ENCODE assay signal across 8 cellular contexts in the genomic region with DNA sequence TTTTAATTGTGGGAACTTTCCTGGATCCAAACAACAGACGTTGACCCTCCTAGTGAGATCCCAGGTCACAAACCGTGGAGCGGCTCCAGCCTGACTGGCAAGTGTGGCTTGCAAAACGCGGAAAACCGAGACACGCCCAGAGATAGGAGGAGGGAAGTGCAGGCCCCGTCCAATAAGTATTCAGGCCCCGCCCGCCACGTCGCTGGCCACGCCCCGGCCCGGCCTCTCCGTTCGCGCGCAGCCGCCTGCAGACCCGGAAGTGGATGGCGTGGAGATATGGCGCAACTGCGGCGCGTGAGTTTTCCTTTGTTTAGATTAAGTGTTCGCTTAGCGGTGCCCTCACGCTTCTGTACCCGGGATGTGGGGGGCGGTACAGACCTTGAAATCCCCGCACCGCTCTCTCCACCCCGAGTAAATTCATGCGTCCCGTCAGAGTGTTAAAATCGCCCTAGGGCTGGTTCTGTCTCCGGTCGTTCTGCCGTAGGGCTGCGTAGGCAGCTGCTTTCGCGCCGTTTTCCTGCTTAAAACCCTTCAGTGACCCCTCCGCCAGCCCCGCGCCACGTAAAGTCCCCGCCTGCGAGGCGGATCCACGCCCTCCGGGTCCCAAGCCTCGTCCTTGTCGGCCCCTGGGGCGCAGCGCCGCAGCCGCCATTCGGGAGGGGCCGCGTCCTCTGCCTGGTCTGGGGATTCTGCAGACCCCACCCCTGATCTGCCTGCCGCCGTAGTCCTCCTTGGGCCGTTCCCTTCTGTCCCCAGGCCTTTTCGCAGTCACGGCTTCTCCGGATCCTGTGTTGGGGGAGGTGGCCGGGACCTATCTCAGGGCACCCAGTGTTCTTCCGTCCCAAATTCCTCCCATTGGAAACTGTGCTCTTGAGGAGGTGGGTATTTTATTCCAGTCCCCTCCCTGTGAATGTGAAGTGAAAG. TPM values are rescaled to one million over a fixed set of nuclear protein-coding genes. Genes with fewer than 3 reads are reported as not detected.
A peak's percentile ranks its signal among the peaks of the same experiment; 100 is the strongest.
DNase-seq lines count a peak whose midpoint lies in the region; ATAC-seq, FAIRE-seq and TF ChIP-seq lines count a peak whose summit lies in the region.

A gene (plus strand): TSS at position 250 of the 924 bp plus-strand sequence. CDS start 27 bp downstream, at position 277.

- no peak for TF ChIP-seq CTCF in H1 (IDR thresholded peaks at IDR 0.05; ENCODE audit: control extremely low read depth in 1 of 3, insufficient read depth in 1 of 3, low read depth in 1 of 3, low read length in 3 of 3)

- peak within 1 kb of the TSS; percentile 81 to 99 for H3K4me2 ChIP-seq in H1 (ENCODE audit: insufficient read depth in 1 of 2, low read depth in 2 of 2, low read length in 2 of 2)
- peak within 1 kb of the TSS; percentile 52 for H3K4me2 ChIP-seq in mesenchymal stem cell (ENCODE audit: low read length, poor library complexity, severe bottlenecking)

- H3K4me3 ChIP-seq in H1 (ENCODE audit: extremely low read depth in 1 of 4, insufficient read depth in 2 of 4, low read depth in 3 of 4, low read length in 4 of 4) (peak within 1 kb of the TSS; percentile 89 to 100 (median 98)), mesenchymal stem cell (ENCODE audit: insufficient read depth in 1 of 2, low read depth in 1 of 2, low read length in 2 of 2) (peak within 1 kb of the TSS; percentile 92 to 99)

- H3K36me3 ChIP-seq in H1 (ENCODE audit: control insufficient read depth in 2 of 4, insufficient read depth in 4 of 4, low read length in 3 of 4), result peaks cover 0 to 22% (median 5%) of the 10 kb centered on the region in 4 experiments; a peak in 5 of 8 replicates
- H3K36me3 ChIP-seq in mesenchymal stem cell (ENCODE audit: control insufficient read depth in 1 of 2, insufficient read depth in 2 of 2, low read depth in 1 of 2, low read length in 2 of 2), result peaks cover 28 to 29% of the 10 kb centered on the region in 2 experiments

- H3K9ac ChIP-seq in H1 (replicated peaks in 1 of 4; ENCODE audit: extremely low read depth in 1 of 4, low read depth in 3 of 4, low read length in 3 of 4) (peak within 1 kb of the TSS; percentile 96 to 100 (median 98)), mesenchymal stem cell (ENCODE audit: low read length) (peak within 1 kb of the TSS; percentile 100)

- CTCF ChIA-PET in H1 (lab: Charles Lee; ENCODE audit: partially characterized antibody), result no interaction called here

- H4K8ac ChIP-seq in H1 (ENCODE audit: extremely low read depth, insufficient read depth, low read length) (peak within 1 kb of the TSS; percentile 100), mesenchymal stem cell (ENCODE audit: low read length) (peak within 1 kb of the TSS; percentile 97)

- H2AFZ ChIP-seq in H1 (ENCODE audit: low read length) (no peak within 1 kb of the TSS), mesenchymal stem cell (ENCODE audit: low read depth, low read length) (peak within 1 kb of the TSS; percentile 36)

- no peak for TF ChIP-seq EP300 in H1 (IDR thresholded peaks at IDR 0.05; ENCODE audit: borderline replicate concordance in 1 of 2, low read depth in 2 of 2, low read length in 2 of 2)

- H3K9me3 ChIP-seq in H1 (ENCODE audit: insufficient read depth in 2 of 2, low read depth in 1 of 2, low read length in 1 of 2), result no peaks in the 10 kb centered on the region
- H3K9me3 ChIP-seq in mesenchymal stem cell (ENCODE audit: control insufficient read depth, low read length), result no peaks in the 10 kb centered on the region

- DNase-seq in CMK (ENCODE audit: low read depth) (peak; percentile 93), HTR-8/SVneo (ENCODE audit: insufficient read length, low spot score) (peak; percentile 92), NOMO-1 treated with dmso at 0.1 percent for 144 hours (lab: John Stamatoyannopoulos, UW; ENCODE audit: unreplicated experiment) (peak; percentile 98), H1 (ENCODE audit: low read depth in 1 of 2, low spot score in 2 of 2) (peak; percentile 79 to 97), mesenchymal stem cell (peak; percentile 97)
- peak; percentile 84 to 90 (median 89) for DNase-seq in activated CD8-positive, alpha-beta memory T cell treated with anti-CD3 and anti-CD28 coated beads for 48 hours (ENCODE audit: low read depth in 2 of 3, low spot score in 2 of 3)
- DNase-seq in stimulated activated CD8-positive, alpha-beta memory T cell treated with anti-CD3 and anti-CD28 coated beads, Interleukin-12 subunit alpha, Interleukin-12 subunit beta, amount 100 ng/mL, for 4 hours (ENCODE audit: low read depth), result peak; percentile 94

- H3K23ac ChIP-seq in H1 (ENCODE audit: insufficient read length) (no peak within 1 kb of the TSS), mesenchymal stem cell (ENCODE audit: low read length in 2 of 2) (peak within 1 kb of the TSS in 1 of 2 experiments; percentile 90)

- 0% methylated on average over 55 of the region's 70 CpGs; no CpG with 5 or more reads in 1 of the 2 experiments for WGBS in H1 (ENCODE audit: extremely low coverage in 1 of 2, insufficient coverage in 1 of 2, insufficient read length in 1 of 2, insufficient replicate concordance in 2 of 2, low coverage in 1 of 2, low lambda C conversion rate in 2 of 2, missing lambda C conversion rate in 1 of 2), 2 experiments
- WGBS in mesenchymal stem cell, result under 1% methylated on average over 63 of the region's 70 CpGs

- H3K27ac ChIP-seq in H1 (ENCODE audit: low read depth, low read length) (peak within 1 kb of the TSS; percentile 93), mesenchymal stem cell (ENCODE audit: low read length, poor library complexity, severe bottlenecking) (peak within 1 kb of the TSS; percentile 96)

- peak; percentile 89 to 95 for TF ChIP-seq POLR2A in H1 (IDR thresholded peaks at IDR 0.05; ENCODE audit: control extremely low read depth in 1 of 2, low read depth in 2 of 2, low read length in 2 of 2)

- peak within 1 kb of the TSS; percentile 20; the same call in 1 of the 2 replicates for H2AK5ac ChIP-seq in H1 (ENCODE audit: low read depth, low read length)
- H2AK5ac ChIP-seq in mesenchymal stem cell (ENCODE audit: low read length, severe bottlenecking), result peak within 1 kb of the TSS; percentile 47

- H2BK120ac ChIP-seq in H1 (replicated peaks; ENCODE audit: low read depth, low read length) (peak within 1 kb of the TSS; percentile 69), mesenchymal stem cell (ENCODE audit: low read depth, low read length) (peak within 1 kb of the TSS; percentile 8)

- peak within 1 kb of the TSS; percentile 70 for H4K5ac ChIP-seq in H1 (ENCODE audit: insufficient read length, low read depth, low read length)

- H2BK15ac ChIP-seq in H1 (ENCODE audit: low read length) (no peak within 1 kb of the TSS), mesenchymal stem cell (ENCODE audit: low read depth, poor library complexity, severe bottlenecking) (peak within 1 kb of the TSS; percentile 56)

- peak within 1 kb of the TSS; percentile 89 for H3K56ac ChIP-seq in H1 (replicated peaks; ENCODE audit: insufficient read length, low read depth, low read length)

- FAIRE-seq in HTR-8/SVneo (lab: Jason Lieb, UNC) (peak; percentile 95), H1 (lab: Jason Lieb, UNC) (peak; percentile 36)

- H3K4ac ChIP-seq in H1 (replicated peaks; ENCODE audit: insufficient read length, low read depth, low read length) (peak within 1 kb of the TSS; percentile 87), mesenchymal stem cell (ENCODE audit: low read depth in 1 of 2, low read length in 2 of 2) (peak within 1 kb of the TSS; percentile 5 to 99)

- H3K27me3 ChIP-seq in H1 (replicated peaks in 1 of 4; ENCODE audit: control insufficient read depth in 3 of 4, extremely low read depth in 1 of 4, insufficient read depth in 3 of 4, low read length in 3 of 4) (no peaks in the 10 kb centered on the region), mesenchymal stem cell (ENCODE audit: control insufficient read depth in 1 of 2, insufficient read depth in 1 of 2, low read length in 2 of 2) (no peaks in the 10 kb centered on the region)

- H2BK12ac ChIP-seq in H1 (ENCODE audit: low read depth, low read length) (no peak within 1 kb of the TSS; the same call in 1 of the 2 replicates), mesenchymal stem cell (ENCODE audit: low read length in 2 of 2) (peak within 1 kb of the TSS in 1 of 2 experiments; percentile 33)

- H3K23me2 ChIP-seq in H1 (ENCODE audit: low read depth, low read length), result peaks cover 5% of the 10 kb centered on the region

- H2BK5ac ChIP-seq in H1 (ENCODE audit: low read depth, low read length) (peak within 1 kb of the TSS; percentile 98), mesenchymal stem cell (ENCODE audit: low read depth, low read length, poor library complexity, severe bottlenecking) (peak within 1 kb of the TSS; percentile 32)

- peaks cover 16% of the 10 kb centered on the region for H3K79me1 ChIP-seq in H1 (ENCODE audit: low read depth, low read length)
- H3K79me1 ChIP-seq in mesenchymal stem cell (replicated peaks; ENCODE audit: low read length, poor library complexity, severe bottlenecking), result peaks cover 15% of the 10 kb centered on the region

- H4K20me1 ChIP-seq in H1 (replicated peaks in 1 of 2; ENCODE audit: control insufficient read depth in 1 of 2, insufficient read depth in 2 of 2, low read length in 2 of 2), result peaks cover 0 to 11% of the 10 kb centered on the region in 2 experiments

- ATAC-seq in GM21367 (IDR thresholded peaks at IDR 0.05; ENCODE audit: unreplicated experiment), result peak; percentile 76

- TF ChIP-seq RAD21 in H1 (IDR thresholded peaks at IDR 0.05 in 1 of 2, conservative IDR thresholded peaks at IDR 0.05 in 1 of 2; ENCODE audit: low read depth in 2 of 2, low read length in 2 of 2), result no peak

- H3K79me2 ChIP-seq in H1 (ENCODE audit: control insufficient read depth in 1 of 2, insufficient read depth in 2 of 2, low read length in 2 of 2), result peaks cover 27 to 50% of the 10 kb centered on the region in 2 experiments

- POLR2A ChIA-PET in H1 (lab: Charles Lee; ENCODE audit: partially characterized antibody), result interaction anchor here (0.7 kb wide), 1 partner anchor 100 kb away, joined by 3 read pairs; a partner anchor contains a TSS

- H3K14ac ChIP-seq in H1 (ENCODE audit: insufficient read length) (no peak within 1 kb of the TSS), mesenchymal stem cell (ENCODE audit: low read length in 2 of 2) (peak within 1 kb of the TSS in 1 of 2 experiments; percentile 100)

- H3K18ac ChIP-seq in H1 (ENCODE audit: extremely low read depth, low read length), result peak within 1 kb of the TSS; percentile 87
- H3K18ac ChIP-seq in mesenchymal stem cell (ENCODE audit: low read depth in 1 of 2, low read length in 2 of 2), result peak within 1 kb of the TSS; percentile 96 to 99

- H2BK20ac ChIP-seq in H1 (ENCODE audit: low read length), result no peak within 1 kb of the TSS

- H3K4me1 ChIP-seq in H1 (replicated peaks in 1 of 4; ENCODE audit: control insufficient read depth in 3 of 4, insufficient read depth in 4 of 4, low read length in 3 of 4) (no peaks in the 10 kb centered on the region; a peak in 3 of 7 replicates), mesenchymal stem cell (ENCODE audit: control insufficient read depth, insufficient read depth, low read depth, low read length) (peaks cover 4% of the 10 kb centered on the region)

- H4K91ac ChIP-seq in H1 (replicated peaks; ENCODE audit: insufficient read length, low read length) (peak within 1 kb of the TSS; percentile 97), mesenchymal stem cell (ENCODE audit: low read length) (peak within 1 kb of the TSS; percentile 99)

RNA-seq across cellular contexts. Expression of the gene that starts here (rescaled TPM):
- total RNA-seq in H1 (2021; fragmentation: NEBNext Ultra II Directional; extraction: Animal tissue kit (Norgen Biotek cat#: 25700)), result 31.9 and 34.6 TPM in 2 replicates
- polyA plus RNA-seq in H1 (2011; rRNA removed), result 4.5 and 8.3 TPM in 2 replicates
- polyA plus RNA-seq in H1 (2011; cell fraction: cytosol; rRNA removed), result 12.2 TPM
- 5.2 TPM for polyA plus RNA-seq in H1 (2011; cell fraction: nucleus; rRNA removed)
- 20.2 to 45.4 TPM (median 22.6 TPM) in 4 replicates for polyA plus RNA-seq in H1 (2012, experiment 1 of 2)
- polyA plus RNA-seq in H1 (2012, experiment 2 of 2), result 1.3 TPM
- polyA plus RNA-seq in H1 (2013, experiment 1 of 2), result 22.4 TPM
- polyA plus RNA-seq in H1 (2013, experiment 2 of 2), result 22.3 TPM
- 21.4 and 33.2 TPM in 2 replicates for polyA minus RNA-seq in H1 (2011; rRNA and poly(A)+ RNA removed)
- polyA minus RNA-seq in H1 (2011; cell fraction: cytosol; rRNA and poly(A)+ RNA removed), result 21.5 TPM
- 35.4 TPM for polyA minus RNA-seq in H1 (2011; cell fraction: nucleus; rRNA and poly(A)+ RNA removed)
- 4.2 TPM for polyA plus RNA-seq in mesenchymal stem cell (2013, experiment 1 of 2)
- polyA plus RNA-seq in mesenchymal stem cell (2013, experiment 2 of 2), result 5.2 TPM

Comparison
In these comparisons a context has a peak if more than half of its experiments do, and no peak if none do; other contexts are left out.
1. Peak in every context shown above with its lines: DNase-seq, ATAC-seq, H3K4me3 ChIP-seq and H3K27ac ChIP-seq.